In the genomic region with DNA sequence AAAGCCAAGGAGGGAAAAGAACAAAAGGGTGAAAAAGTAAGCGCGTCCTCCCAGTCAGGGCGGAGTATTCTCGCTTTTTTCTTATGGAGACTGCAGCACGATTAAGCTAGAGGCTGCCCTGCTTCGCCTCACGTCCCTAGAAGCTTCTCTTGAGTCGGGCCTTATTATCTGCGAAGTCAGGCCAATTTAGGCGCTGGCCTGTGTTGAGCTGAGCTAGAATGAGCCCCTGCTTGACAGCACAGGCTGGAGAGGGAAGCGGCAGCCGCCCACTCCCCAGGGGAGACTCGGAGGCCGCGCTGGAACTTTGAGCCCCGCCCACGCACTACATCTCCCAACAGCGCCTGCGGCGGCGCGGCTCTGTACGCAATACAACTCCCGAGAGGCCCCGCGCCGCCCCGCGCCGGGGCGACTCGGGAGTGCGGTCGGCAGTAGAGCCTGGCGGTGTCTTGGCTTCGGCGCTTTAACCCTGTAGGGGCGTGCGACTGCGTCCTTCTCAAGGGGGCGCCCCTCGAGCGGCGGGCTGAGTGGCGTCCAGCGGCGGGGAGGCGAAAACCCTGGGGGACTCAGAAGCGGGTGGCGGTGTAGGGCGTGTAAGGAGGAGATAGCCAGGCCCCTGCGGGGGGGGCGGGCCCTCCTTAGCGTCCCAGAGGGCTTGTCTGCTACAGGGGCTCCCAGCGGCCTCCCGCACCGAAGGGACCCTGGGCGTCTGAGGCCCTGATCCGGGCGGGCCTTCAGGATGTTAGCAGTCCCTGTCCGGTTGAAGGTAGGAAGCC, we compare ENCODE assay signal across 8 cellular contexts. TPM values are rescaled to one million over a fixed set of nuclear protein-coding genes. Genes with fewer than 3 reads are reported as not detected.
A peak's percentile ranks its signal among the peaks of the same experiment; 100 is the strongest.
DNase-seq lines count a peak whose midpoint lies in the region; ATAC-seq and TF ChIP-seq lines count a peak whose summit lies in the region.

No MANE protein-coding gene starts in this region.

- H3F3A ChIP-seq in SU-DHL-6 (ENCODE audit: insufficient read depth), result peaks cover 3% of the 10 kb centered on the region; the same call in 1 of the 2 replicates

- H3K9me2 ChIP-seq in SU-DHL-6 (replicated peaks; ENCODE audit: insufficient read depth, low read length), result no peaks in the 10 kb centered on the region

- H3K36me3 Mint-ChIP-seq in activated naive CD8-positive, alpha-beta T cell treated with anti-CD3 and anti-CD28 coated beads, Interleukin-2, amount 50 U/mL, for 24 hours (ENCODE audit: low read depth), result peaks cover 32% of the 10 kb centered on the region
- H3K36me3 Mint-ChIP-seq in type B pancreatic cell, result peaks cover 42% of the 10 kb centered on the region

- H3K4me3 Mint-ChIP-seq in activated naive CD8-positive, alpha-beta T cell treated with anti-CD3 and anti-CD28 coated beads, Interleukin-2, amount 50 U/mL, for 24 hours, result peak overlapping the region; percentile 93
- H3K4me3 Mint-ChIP-seq in type B pancreatic cell, result peak overlapping the region; percentile 99

- peak overlapping the region; percentile 85 for H3K4me2 ChIP-seq in SU-DHL-6 (ENCODE audit: low read depth, low read length, poor library complexity, severe bottlenecking)

- intact Hi-C loops in cardiac septum (cut with DNase I) (loop anchor here (1.0 to 5.0 kb wide), 4 partner anchors 24 to 114 kb away; a partner anchor contains a TSS), posterior cingulate gyrus (cut with DNase I) (loop anchor here (1.0 kb wide), 1 partner anchor 24 kb away; a partner anchor contains a TSS)

- peak overlapping the region; percentile 99 for H3K27ac Mint-ChIP-seq in activated naive CD8-positive, alpha-beta T cell treated with anti-CD3 and anti-CD28 coated beads, Interleukin-2, amount 50 U/mL, for 24 hours
- H3K27ac Mint-ChIP-seq in type B pancreatic cell, result peak overlapping the region; percentile 99

- peak; percentile 24; the same call in 1 of the 2 replicates for TF ChIP-seq CTCF in GM12874 (IDR thresholded peaks at IDR 0.05; ENCODE audit: insufficient read depth, low read depth, low read length)
- no peak for TF ChIP-seq CTCF in SU-DHL-6 (IDR thresholded peaks at IDR 0.05; ENCODE audit: insufficient read depth, low read length, poor library complexity, severe bottlenecking)
- TF ChIP-seq CTCF in type B pancreatic cell (conservative IDR thresholded peaks at IDR 0.05), result peak; percentile 35

- peak; percentile 92 for DNase-seq in NCI-H1105 (lab: John Stamatoyannopoulos, UW)
- DNase-seq in activated naive CD8-positive, alpha-beta T cell treated with anti-CD3 and anti-CD28 coated beads, Interleukin-2, amount 50 U/mL, for 24 hours, result peak; percentile 90
- peak; percentile 95 for DNase-seq in cardiac septum (ENCODE audit: low spot score)
- DNase-seq in posterior cingulate gyrus, result peak; percentile 78 to 98 (median 86)
- DNase-seq in type B pancreatic cell (ENCODE audit: extremely low spot score, unreplicated experiment), result peak; percentile 93

- no peaks in the 10 kb centered on the region for H4K20me1 ChIP-seq in SU-DHL-6 (ENCODE audit: low read depth, low read length)

- 0 out of 2 replicates have a peak, but pooled peaks cover 5% of the 10 kb centered on the region for H3K79me2 ChIP-seq in SU-DHL-6 (ENCODE audit: insufficient read depth, low read length)

- peak overlapping the region; percentile 82 for H3K4me3 ChIP-seq in SU-DHL-6 (ENCODE audit: insufficient read depth, low read length, poor library complexity, severe bottlenecking)

- H3K27me3 Mint-ChIP-seq in activated naive CD8-positive, alpha-beta T cell treated with anti-CD3 and anti-CD28 coated beads, Interleukin-2, amount 50 U/mL, for 24 hours, result peaks cover 2% of the 10 kb centered on the region
- no peaks in the 10 kb centered on the region for H3K27me3 Mint-ChIP-seq in type B pancreatic cell

- H3K9ac ChIP-seq in SU-DHL-6 (ENCODE audit: low read length), result peak overlapping the region; percentile 79

- peaks cover 11% of the 10 kb centered on the region; the same call in 1 of the 2 replicates for H3K9me3 ChIP-seq in SU-DHL-6 (ENCODE audit: insufficient read depth, low read length)

- peak overlapping the region; percentile 94 for H2AFZ ChIP-seq in SU-DHL-6 (ENCODE audit: low read depth, low read length, severe bottlenecking)

- peaks cover 9% of the 10 kb centered on the region; the same call in 1 of the 2 replicates for H3K36me3 ChIP-seq in SU-DHL-6 (ENCODE audit: low read length)

- ATAC-seq in HG02642 (IDR thresholded peaks at IDR 0.05; ENCODE audit: poor library complexity, unreplicated experiment), result peak; percentile 75
- ATAC-seq in activated naive CD8-positive, alpha-beta T cell treated with anti-CD3 and anti-CD28 coated beads, Interleukin-2, amount 50 U/mL, for 24 hours, result peak; percentile 76

- H3K9me3 Mint-ChIP-seq in activated naive CD8-positive, alpha-beta T cell treated with anti-CD3 and anti-CD28 coated beads, Interleukin-2, amount 50 U/mL, for 24 hours, result peaks cover 7% of the 10 kb centered on the region
- H3K9me3 Mint-ChIP-seq in type B pancreatic cell, result no peaks in the 10 kb centered on the region

- H3K4me1 Mint-ChIP-seq in activated naive CD8-positive, alpha-beta T cell treated with anti-CD3 and anti-CD28 coated beads, Interleukin-2, amount 50 U/mL, for 24 hours, result peaks cover 36% of the 10 kb centered on the region
- peaks cover 47% of the 10 kb centered on the region for H3K4me1 Mint-ChIP-seq in type B pancreatic cell (ENCODE audit: unreplicated experiment)

- H3K27me3 ChIP-seq in SU-DHL-6 (ENCODE audit: low read length), result no peaks in the 10 kb centered on the region

- peak overlapping the region; percentile 91 for H3K27ac ChIP-seq in SU-DHL-6 (ENCODE audit: low read depth, low read length)

RNA-seq across cellular contexts. Expression of a gene that starts 0.9 kb away (rescaled TPM):
- 19.8 TPM for total RNA-seq in cardiac septum
- 15.5 and 24.8 TPM in 2 replicates for total RNA-seq in type B pancreatic cell (ENCODE audit: low replicate concordance)

RNA-seq across cellular contexts. Expression of a gene that starts 24.7 kb away (rescaled TPM):
- total RNA-seq in cardiac septum (67.3 TPM), type B pancreatic cell (ENCODE audit: low replicate concordance) (142 and 210 TPM in 2 replicates)

RNA-seq across cellular contexts. Expression of a gene that starts 55.8 kb away (rescaled TPM):
- total RNA-seq in cardiac septum (46.0 TPM), type B pancreatic cell (ENCODE audit: low replicate concordance) (8.8 and 9.2 TPM in 2 replicates)

Comparison
In these comparisons a context has a peak if more than half of its experiments do, and no peak if none do; other contexts are left out.
1. Peak in every context shown above with its lines: DNase-seq, ATAC-seq, H3K4me3 ChIP-seq and H3K27ac ChIP-seq.